27 cellular contexts compared by ENCODE assay signal in the genomic region with DNA sequence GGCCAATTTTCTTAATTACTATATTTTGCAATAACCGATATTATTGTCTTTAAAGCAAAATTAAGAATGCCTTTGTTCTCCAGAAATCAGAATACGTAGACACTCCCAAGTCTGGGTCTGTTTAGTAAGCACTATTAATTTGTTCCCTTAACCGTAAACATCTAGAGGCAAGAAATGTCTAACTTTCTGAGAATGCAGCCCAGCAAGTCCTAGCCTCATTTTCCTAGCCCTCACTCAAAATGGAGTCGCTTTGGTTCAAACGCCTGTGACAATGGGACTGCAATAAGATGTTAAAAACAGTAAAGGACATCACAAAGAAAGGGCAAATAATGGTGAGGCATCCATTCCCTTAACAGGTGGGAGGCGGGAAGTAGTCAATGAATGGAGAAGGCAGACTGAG.
"Had no signal": no experiment of that assay in that cellular context is flagged by ENCODE, and none has a peak within 500 bp of the region (broad histone marks: within the 10 kb centered on the region; RNA-seq: fewer than 3 reads in every experiment).

No MANE protein-coding gene starts in this region.

- DNase-seq: activated CD4-positive, alpha-beta memory T cell treated with anti-CD3 and anti-CD28 coated beads, Interleukin-2, amount 10 ng/mL, durations not matched to agents 7 days and 5 days; activated CD4-positive, alpha-beta T cell treated with anti-CD3 and anti-CD28 coated beads for 1 hour; activated CD4-positive, alpha-beta T cell treated with anti-CD3 and anti-CD28 coated beads for 4 hours; activated CD4-positive, alpha-beta T cell treated with anti-CD3 and anti-CD28 coated beads, Interleukin-2, amount 10 ng/mL, durations not matched to agents 7 days and 5 days; activated CD4-positive, alpha-beta T cell treated with anti-CD3 and anti-CD28 coated beads, Interleukin-2, amount 50 U/mL, for 4 hours; activated CD8-positive, alpha-beta memory T cell treated with anti-CD3 and anti-CD28 coated beads, Interleukin-2, amount 50 U/mL, for 48 hours; activated gamma-delta T cell treated with Interleukin-2 at 50 U/mL for 16 hours; activated naive CD4-positive, alpha-beta T cell treated with anti-CD3 and anti-CD28 coated beads, Interleukin-2, amount 50 U/mL, for 16 hours; activated naive CD4-positive, alpha-beta T cell treated with Interleukin-2 at 50 U/mL for 16 hours; activated T-cell treated with anti-CD3 and anti-CD28 coated beads for 4 hours; activated T-cell treated with anti-CD3 and anti-CD28 coated beads, Interleukin-2, amount 50 U/mL, for 24 hours; activated T-cell treated with anti-CD3 and anti-CD28 coated beads, Interleukin-2, amount 50 U/mL, for 72 hours; amniotic stem cell; anterior cingulate cortex; brain microvascular endothelial cell; cortex of kidney; dermis blood vessel endothelial cell; effector CD4-positive, alpha-beta T cell; effector memory CD8-positive, alpha-beta T cell; erythroblast; foreskin melanocyte; heart right ventricle; T-helper 2 cell had no signal

- H3K27ac ChIP-seq: brain microvascular endothelial cell, esophagus muscularis mucosa, gastroesophageal sphincter, heart right ventricle had no signal

- H3K27me3 ChIP-seq: brain microvascular endothelial cell, esophagus muscularis mucosa, gastroesophageal sphincter, heart right ventricle had no signal

- H3K4me3 ChIP-seq: esophagus muscularis mucosa, gastroesophageal sphincter, heart right ventricle had no signal

- ATAC-seq: activated T-cell treated with anti-CD3 and anti-CD28 coated beads, Interleukin-2, amount 50 U/mL, for 72 hours; effector memory CD8-positive, alpha-beta T cell; gastroesophageal sphincter; heart right ventricle had no signal

- H3K27me3 Mint-ChIP-seq: activated CD4-positive, alpha-beta memory T cell treated with anti-CD3 and anti-CD28 coated beads, Interleukin-2, amount 10 ng/mL, durations not matched to agents 7 days and 5 days; activated CD4-positive, alpha-beta T cell treated with anti-CD3 and anti-CD28 coated beads, Interleukin-2, amount 10 ng/mL, durations not matched to agents 7 days and 5 days; activated naive CD8-positive, alpha-beta T cell; activated T-cell treated with anti-CD3 and anti-CD28 coated beads, Interleukin-2, amount 50 U/mL, for 24 hours; central memory CD8-positive, alpha-beta T cell; effector memory CD8-positive, alpha-beta T cell had no signal

- H3K4me3 Mint-ChIP-seq: activated CD4-positive, alpha-beta memory T cell treated with anti-CD3 and anti-CD28 coated beads, Interleukin-2, amount 10 ng/mL, durations not matched to agents 7 days and 5 days; activated CD4-positive, alpha-beta T cell treated with anti-CD3 and anti-CD28 coated beads, Interleukin-2, amount 10 ng/mL, durations not matched to agents 7 days and 5 days; activated naive CD8-positive, alpha-beta T cell; activated T-cell treated with anti-CD3 and anti-CD28 coated beads, Interleukin-2, amount 50 U/mL, for 24 hours; activated T-cell treated with anti-CD3 and anti-CD28 coated beads, Interleukin-2, amount 50 U/mL, for 72 hours; central memory CD8-positive, alpha-beta T cell; effector memory CD8-positive, alpha-beta T cell had no signal

- H3K27ac Mint-ChIP-seq: activated CD4-positive, alpha-beta memory T cell treated with anti-CD3 and anti-CD28 coated beads, Interleukin-2, amount 10 ng/mL, durations not matched to agents 7 days and 5 days; activated CD4-positive, alpha-beta T cell treated with anti-CD3 and anti-CD28 coated beads, Interleukin-2, amount 10 ng/mL, durations not matched to agents 7 days and 5 days; activated naive CD8-positive, alpha-beta T cell; activated T-cell treated with anti-CD3 and anti-CD28 coated beads, Interleukin-2, amount 50 U/mL, for 24 hours; activated T-cell treated with anti-CD3 and anti-CD28 coated beads, Interleukin-2, amount 50 U/mL, for 72 hours; effector memory CD8-positive, alpha-beta T cell had no signal

- H3K36me3 ChIP-seq: brain microvascular endothelial cell, esophagus muscularis mucosa, gastroesophageal sphincter, heart right ventricle had no signal

- H3K4me1 ChIP-seq: esophagus muscularis mucosa, gastroesophageal sphincter, heart right ventricle had no signal

- H3K4me1 Mint-ChIP-seq: activated CD4-positive, alpha-beta memory T cell treated with anti-CD3 and anti-CD28 coated beads, Interleukin-2, amount 10 ng/mL, durations not matched to agents 7 days and 5 days; activated CD4-positive, alpha-beta T cell treated with anti-CD3 and anti-CD28 coated beads, Interleukin-2, amount 10 ng/mL, durations not matched to agents 7 days and 5 days; central memory CD8-positive, alpha-beta T cell had no signal
